1 cellular context compared by ENCODE assay signal in genomic region chr13:49676581-49677298, GRCh38.
TF ChIP-seq lines count a peak whose summit lies in the region.

No MANE protein-coding gene starts in this region.

TF ChIP-seq in HepG2, 621 proteins besides CTCF, POLR2A, EP300 and RAD21:
- TF ChIP-seq ZNF737 (CRISPR knock-in tag; IDR thresholded peaks at IDR 0.05; ENCODE audit: borderline replicate concordance) = no peak
TF ChIP-seq in HepG2: peak in this region for 0.
